In genomic region chr5:56088431-56088949, GRCh38 we compare ENCODE assay signal across 22 cellular contexts.
DNase-seq lines count a peak whose midpoint lies in the region; TF ChIP-seq lines count a peak whose summit lies in the region.
"Had no signal": no experiment of that assay in that cellular context is flagged by ENCODE, and none has a peak within 500 bp of the region (broad histone marks: within the 10 kb centered on the region; RNA-seq: fewer than 3 reads in every experiment).

No MANE protein-coding gene starts in this region.

- H2BK5ac ChIP-seq in trophoblast cell (ENCODE audit: low read depth, low read length, poor library complexity): no peak overlapping the region

- H4K20me1 ChIP-seq in SK-N-SH (ENCODE audit: insufficient read depth): no peaks in the 10 kb centered on the region
- no peaks in the 10 kb centered on the region for H4K20me1 ChIP-seq in Karpas-422 (ENCODE audit: insufficient read depth, low read depth, low read length)

- H3K27me3 ChIP-seq in SK-N-SH (ENCODE audit: insufficient read depth): no peaks in the 10 kb centered on the region
- no peaks in the 10 kb centered on the region for H3K27me3 ChIP-seq in trophoblast cell (ENCODE audit: insufficient read depth, low read length)
- no peaks in the 10 kb centered on the region for H3K27me3 ChIP-seq in Karpas-422 (ENCODE audit: low read length)
- H3K27me3 ChIP-seq: brain microvascular endothelial cell, pancreas, suprapubic skin had no signal

- POLR2A ChIA-PET in SK-N-SH (lab: Yijun Ruan, JAX): no interaction called here

- H3K4me3 ChIP-seq in SK-N-SH (ENCODE audit: low read depth in 2 of 2, low read length in 1 of 2) (no peak overlapping the region), trophoblast cell (ENCODE audit: low read depth, low read length) (no peak overlapping the region), Karpas-422 (ENCODE audit: low read length) (no peak overlapping the region)
- H3K4me3 ChIP-seq: pancreas, suprapubic skin had no signal

- H3K9ac ChIP-seq in SK-N-SH (no peak overlapping the region), trophoblast cell (ENCODE audit: low read length) (no peak overlapping the region), Karpas-422 (ENCODE audit: low read length) (no peak overlapping the region)
- H3K9ac ChIP-seq: KMS-11 had no signal

- H3K4me2 ChIP-seq in SK-N-SH (no peak overlapping the region), trophoblast cell (ENCODE audit: low read length) (no peak overlapping the region), Karpas-422 (ENCODE audit: low read depth, low read length, poor library complexity, severe bottlenecking) (no peak overlapping the region)

- peaks cover 3% of the 10 kb centered on the region for H3K79me1 ChIP-seq in trophoblast cell (ENCODE audit: low read length)

- in situ Hi-C loops in KBM-7 (cut with MboI; ENCODE audit: low pct_unique_long_range_greater_than_20kb, low sequenced_read_pairs): no loop called here

- H3K9me2 ChIP-seq in SK-N-SH (no peaks in the 10 kb centered on the region), Karpas-422 (replicated peaks; ENCODE audit: insufficient read depth, low read length) (no peaks in the 10 kb centered on the region)

- H3K27ac ChIP-seq in SK-N-SH (ENCODE audit: low read depth in 2 of 2, low read length in 1 of 2): no peak overlapping the region
- peak overlapping the region; percentile 19 for H3K27ac ChIP-seq in trophoblast cell (ENCODE audit: low read depth, low read length)
- H3K27ac ChIP-seq in Karpas-422 (ENCODE audit: low read length): no peak overlapping the region
- H3K27ac ChIP-seq: 22Rv1, KMS-11, pancreas, suprapubic skin had no signal

- H3K9me3 ChIP-seq in SK-N-SH (no peaks in the 10 kb centered on the region), trophoblast cell (ENCODE audit: insufficient read depth, low read depth, low read length) (no peaks in the 10 kb centered on the region), Karpas-422 (ENCODE audit: low read length) (no peaks in the 10 kb centered on the region)
- H3K9me3 ChIP-seq: pancreas, suprapubic skin had no signal

- no peaks in the 10 kb centered on the region for H3K36me3 ChIP-seq in SK-N-SH (replicated peaks in 1 of 2; ENCODE audit: control insufficient read depth in 1 of 2, insufficient read depth in 2 of 2, low read length in 1 of 2)
- no peaks in the 10 kb centered on the region for H3K36me3 ChIP-seq in trophoblast cell (ENCODE audit: control insufficient read depth in 1 of 2, insufficient read depth in 2 of 2, low read length in 2 of 2)
- H3K36me3 ChIP-seq in Karpas-422 (ENCODE audit: insufficient read depth, low read length): no peaks in the 10 kb centered on the region
- H3K36me3 ChIP-seq: brain microvascular endothelial cell, pancreas, suprapubic skin had no signal

- peaks cover 4% of the 10 kb centered on the region for H3F3A ChIP-seq in SK-N-SH (replicated peaks; ENCODE audit: insufficient read depth)

- H4K8ac ChIP-seq in trophoblast cell (ENCODE audit: low read depth, low read length): no peak overlapping the region

- no peak overlapping the region for H3K14ac ChIP-seq in trophoblast cell (ENCODE audit: low read length)

- H2BK120ac ChIP-seq in trophoblast cell (ENCODE audit: insufficient read depth, low read length, poor library complexity): no peak overlapping the region

- H2AFZ ChIP-seq in SK-N-SH (ENCODE audit: low read depth): peak overlapping the region; percentile 53; the same call in 1 of the 2 replicates
- H2AFZ ChIP-seq in trophoblast cell (ENCODE audit: insufficient read depth, low read length, poor library complexity): no peak overlapping the region
- H2AFZ ChIP-seq in Karpas-422 (ENCODE audit: low read length): no peak overlapping the region

- no peak for TF ChIP-seq CTCF in SK-N-SH (IDR thresholded peaks at IDR 0.05)

- DNase-seq in DMS53 (lab: John Stamatoyannopoulos, UW) (peak; percentile 34), DMS53 treated with DMSO at 0.1 percent for 48 hours (lab: John Stamatoyannopoulos, UW; ENCODE audit: unreplicated experiment) (no peak), SK-N-SH (no peak), fibroblast of peridontal ligament (ENCODE audit: extremely low read depth) (peak; percentile 47), trophoblast cell (no peak), Karpas-422 (no peak), SHP77 (lab: John Stamatoyannopoulos, UW) (no peak), KBM-7 (no peak)
- DNase-seq: activated gamma-delta T cell treated with Interleukin-2 at 50 U/mL for 16 hours; activated T-cell treated with anti-CD3 and anti-CD28 coated beads, Interleukin-2, amount 50 U/mL, for 1 hour; CD4-positive, alpha-beta T cell; immature natural killer cell; NCI-H2081; NCI-H526 treated with DMSO at 0.1 percent for 48 hours; pancreas; SHP77 treated with DMSO at 0.1 percent for 48 hours; stimulated activated naive CD4-positive, alpha-beta T cell treated with Interleukin-2 at 50 U/mL for 16 hours; SW 1271 had no signal

- CTCF ChIA-PET in SK-N-SH (lab: Yijun Ruan, JAX): no interaction called here

- H3K4me1 ChIP-seq in SK-N-SH (ENCODE audit: control insufficient read depth in 1 of 2, insufficient read depth in 2 of 2, low read depth in 1 of 2, low read length in 1 of 2): peaks cover 0 to 6% of the 10 kb centered on the region in 2 experiments; a peak in 2 of 4 replicates
- H3K4me1 ChIP-seq in trophoblast cell (ENCODE audit: control insufficient read depth in 1 of 2, insufficient read depth in 2 of 2, low read length in 2 of 2): peaks cover 5 to 6% of the 10 kb centered on the region in 2 experiments
- no peaks in the 10 kb centered on the region for H3K4me1 ChIP-seq in Karpas-422 (ENCODE audit: low read length)
- H3K4me1 ChIP-seq: suprapubic skin had no signal

- no peak for TF ChIP-seq RAD21 in SK-N-SH (IDR thresholded peaks at IDR 0.05; ENCODE audit: low read length)

- TF ChIP-seq EP300 in SK-N-SH (IDR thresholded peaks at IDR 0.05; ENCODE audit: borderline replicate concordance in 1 of 2, low read depth in 1 of 2, low read length in 1 of 2): no peak

- H3K79me2 ChIP-seq in SK-N-SH (ENCODE audit: insufficient read depth) (no peaks in the 10 kb centered on the region), trophoblast cell (ENCODE audit: control insufficient read depth, insufficient read depth, low read length, poor library complexity) (no peaks in the 10 kb centered on the region), Karpas-422 (ENCODE audit: low read length) (no peaks in the 10 kb centered on the region)

- WGBS in SK-N-SH (ENCODE audit: low lambda C conversion rate): 79% methylated on average over 4 of the region's 4 CpGs
- no CpG with 5 or more reads among the region's 4 CpGs for WGBS in trophoblast cell (ENCODE audit: extremely low coverage, insufficient coverage, insufficient read length)

- H4K91ac ChIP-seq in trophoblast cell (ENCODE audit: low read depth, low read length): no peak overlapping the region

- H3K18ac ChIP-seq in trophoblast cell (ENCODE audit: low read length): no peak overlapping the region

- H3K23ac ChIP-seq in trophoblast cell (ENCODE audit: low read length): no peak overlapping the region

- H4K12ac ChIP-seq in trophoblast cell (ENCODE audit: low read depth, low read length): no peak overlapping the region

- no peak overlapping the region for H3K4ac ChIP-seq in trophoblast cell (ENCODE audit: low read depth, low read length)

- no peak overlapping the region for H2BK12ac ChIP-seq in trophoblast cell (ENCODE audit: low read length)

- no peak overlapping the region for H2AK5ac ChIP-seq in trophoblast cell (ENCODE audit: low read length)

TF ChIP-seq in SK-N-SH, 30 proteins besides CTCF, POLR2A, EP300 and RAD21 (continues in another document):
- TF ChIP-seq RCOR1 (IDR thresholded peaks at IDR 0.05; ENCODE audit: low read length) (no peak), MAX (IDR thresholded peaks at IDR 0.05; ENCODE audit: low read depth) (no peak), FOXM1 (IDR thresholded peaks at IDR 0.05; ENCODE audit: low read depth) (no peak), GATA2 (CRISPR knock-in tag; IDR thresholded peaks at IDR 0.05) (no peak), JUND (IDR thresholded peaks at IDR 0.05) (no peak), YY1 (IDR thresholded peaks at IDR 0.05; ENCODE audit: low read depth) (no peak), ELF1 (IDR thresholded peaks at IDR 0.05) (no peak), TEAD4 (IDR thresholded peaks at IDR 0.05; ENCODE audit: borderline replicate concordance, insufficient read depth) (no peak), REST (IDR thresholded peaks at IDR 0.05; ENCODE audit: low read depth, low read length) (no peak), USF1 (IDR thresholded peaks at IDR 0.05; ENCODE audit: borderline replicate concordance, low read depth) (no peak)

Comparison
In these comparisons a context has a peak if more than half of its experiments do, and no peak if none do; other contexts are left out.
1. DNase-seq: peak in DMS53 (single experiment) and fibroblast of peridontal ligament (single experiment); none in DMS53 treated with DMSO at 0.1 percent for 48 hours (single experiment), SK-N-SH (single experiment), trophoblast cell (0 of 2), Karpas-422 (single experiment), SHP77 (0 of 2) and KBM-7 (single experiment).